In genomic region chr3:59899068-59899467, GRCh38 we compare ENCODE assay signal across 24 cellular contexts.
"Had no signal": no experiment of that assay in that cellular context is flagged by ENCODE, and none has a peak within 500 bp of the region (broad histone marks: within the 10 kb centered on the region; RNA-seq: fewer than 3 reads in every experiment).

No MANE protein-coding gene starts in this region.

- H3K4me1 ChIP-seq: lower lobe of right lung, right lobe of liver, tibial nerve, uterus had no signal

- H3K9me3 Mint-ChIP-seq: immature natural killer cell, natural killer cell had no signal

- H3K27ac ChIP-seq: lower lobe of right lung, ovary, right lobe of liver, tibial nerve, uterus had no signal

- H3K36me3 Mint-ChIP-seq: natural killer cell; stimulated activated memory B cell treated with anti-CD40 and anti-IgM and Interleukin-4, amounts not matched to agents 10 μg/mL and 1 μg/mL and 100 μg/mL, for 72 hours had no signal

- H3K4me1 Mint-ChIP-seq: nephron progenitor cell; stimulated activated memory B cell treated with anti-CD40 and anti-IgM and Interleukin-4, amounts not matched to agents 10 μg/mL and 1 μg/mL and 100 μg/mL, for 72 hours had no signal

- H3K4me3 Mint-ChIP-seq: immature natural killer cell; natural killer cell; nephron progenitor cell; stimulated activated memory B cell treated with anti-CD40 and anti-IgM and Interleukin-4, amounts not matched to agents 10 μg/mL and 1 μg/mL and 100 μg/mL, for 72 hours; stimulated activated naive CD8-positive, alpha-beta T cell treated with anti-CD3 and anti-CD28 coated beads, Interleukin-15, amount 100 ng/mL, for 72 hours; type B pancreatic cell had no signal

- ATAC-seq: lower lobe of right lung; natural killer cell; right lobe of liver; stimulated activated memory B cell treated with anti-CD40 and anti-IgM and Interleukin-4, amounts not matched to agents 10 μg/mL and 1 μg/mL and 100 μg/mL, for 72 hours; stimulated activated naive CD8-positive, alpha-beta T cell treated with anti-CD3 and anti-CD28 coated beads, Interleukin-15, amount 100 ng/mL, for 72 hours had no signal

- H3K27me3 ChIP-seq: ovary, right lobe of liver, tibial nerve, uterus had no signal

- H3K27ac Mint-ChIP-seq: natural killer cell; nephron progenitor cell; progenitor cell of endocrine pancreas; stimulated activated memory B cell treated with anti-CD40 and anti-IgM and Interleukin-4, amounts not matched to agents 10 μg/mL and 1 μg/mL and 100 μg/mL, for 72 hours; stimulated activated naive CD8-positive, alpha-beta T cell treated with anti-CD3 and anti-CD28 coated beads, Interleukin-15, amount 100 ng/mL, for 72 hours; type B pancreatic cell had no signal

- H3K4me3 ChIP-seq: lower lobe of right lung, ovary, right lobe of liver, smooth muscle cell, tibial nerve, uterus had no signal

- H3K9me3 ChIP-seq: lower lobe of right lung, ovary, right lobe of liver, tibial nerve, uterus had no signal

- H3K27me3 Mint-ChIP-seq: progenitor cell of endocrine pancreas; stimulated activated naive CD8-positive, alpha-beta T cell treated with anti-CD3 and anti-CD28 coated beads, Interleukin-15, amount 100 ng/mL, for 72 hours had no signal

- H3K36me3 ChIP-seq: lower lobe of right lung, ovary, right lobe of liver, tibial nerve, uterus had no signal

- DNase-seq: hypothalamus; immature natural killer cell; kidney; lower lobe of right lung; mammary epithelial cell; mesenchymal stem cell; natural killer cell; nephron progenitor cell; ovary; retina; right lobe of liver; stimulated activated CD4-positive, alpha-beta T cell treated with anti-CD3 and anti-CD28 coated beads, Interleukin-1b, Interleukin-23, amount 100 ng/mL, for 48 hours; stimulated activated CD4-positive, alpha-beta T cell treated with anti-CD3 and anti-CD28 coated beads, Interleukin-2, amount 100 ng/mL, for 48 hours; stimulated activated CD4-positive, alpha-beta T cell treated with anti-CD3 and anti-CD28 coated beads, Interleukin-4, amount 100 ng/mL, for 4 hours; stimulated activated CD8-positive, alpha-beta memory T cell treated with anti-CD3 and anti-CD28 coated beads, Interleukin-4, amount 100 ng/mL, for 48 hours; stimulated activated naive CD4-positive, alpha-beta T cell treated with Interleukin-2 at 50 U/mL for 16 hours; stimulated activated naive CD8-positive, alpha-beta T cell treated with anti-CD3 and anti-CD28 coated beads, Interleukin-15, amount 100 ng/mL, for 72 hours; substantia nigra; uterus had no signal
